In the genomic region with DNA sequence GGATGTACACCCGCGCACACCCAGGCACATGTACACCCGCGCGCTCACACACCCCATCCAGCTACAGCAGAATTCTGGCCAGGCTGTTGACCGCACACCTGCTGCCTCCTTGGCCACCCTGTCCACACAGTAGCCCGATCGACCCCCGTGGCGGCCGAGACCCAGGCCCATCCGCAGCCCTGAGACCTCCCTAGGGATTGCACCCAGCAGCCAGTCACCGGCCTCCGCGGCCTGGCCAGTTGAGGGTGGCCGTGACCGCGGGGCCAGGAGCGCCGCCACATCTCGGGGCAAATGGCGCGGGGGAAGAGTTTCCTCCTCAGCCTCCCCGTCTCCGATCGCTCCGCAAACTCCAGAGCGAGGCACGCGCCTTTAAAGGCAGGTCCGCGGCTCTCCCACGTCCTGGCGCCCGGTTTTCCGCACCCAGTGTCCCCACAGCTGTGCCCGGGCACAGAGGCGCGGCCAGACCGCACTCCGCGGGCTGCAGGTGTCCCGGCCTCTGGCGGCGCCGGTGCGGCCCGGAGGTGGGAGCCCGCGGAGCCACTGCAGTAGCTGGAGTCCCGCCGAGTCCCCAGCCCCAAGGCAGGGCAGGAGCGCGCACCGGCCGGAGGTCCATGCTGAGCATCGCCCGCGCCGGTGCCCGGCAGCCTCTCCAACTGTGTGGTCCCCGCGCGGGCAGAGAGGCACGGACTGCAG, we compare ENCODE assay signal across 10 cellular contexts. TPM values are rescaled to one million over a fixed set of nuclear protein-coding genes. Genes with fewer than 3 reads are reported as not detected.
A peak's percentile ranks its signal among the peaks of the same experiment; 100 is the strongest.
DNase-seq lines count a peak whose midpoint lies in the region; TF ChIP-seq lines count a peak whose summit lies in the region.
"Had no signal": no experiment of that assay in that cellular context is flagged by ENCODE, and none has a peak within 500 bp of the region (broad histone marks: within the 10 kb centered on the region; RNA-seq: fewer than 3 reads in every experiment).

No MANE protein-coding gene starts in this region.

- DNase-seq in DMS 273 (lab: John Stamatoyannopoulos, UW; ENCODE audit: unreplicated experiment) = peak; percentile 13
- DNase-seq in DMS 273 treated with DMSO at 0.1 percent for 48 hours (lab: John Stamatoyannopoulos, UW) = no peak
- DNase-seq in cerebellar cortex (ENCODE audit: low spot score) = peak; percentile 18
- DNase-seq in stomach = no peak
- no peak for DNase-seq in OCI-LY7 (ENCODE audit: low spot score)
- DNase-seq in stimulated activated CD8-positive, alpha-beta memory T cell treated with anti-CD3 and anti-CD28 coated beads, Interleukin-4, amount 100 ng/mL, for 48 hours = no peak
- no peak for DNase-seq in epidermal melanocyte (ENCODE audit: insufficient read length, low spot score)

- no peak for TF ChIP-seq EP300 in stomach (IDR thresholded peaks at IDR 0.05)

- H3K9me2 ChIP-seq in OCI-LY7 (ENCODE audit: insufficient read depth, low read length) = no peaks in the 10 kb centered on the region

- POLR2A ChIA-PET in OCI-LY7 (lab: Charles Lee) = no interaction called here

- no peak for TF ChIP-seq POLR2A in stomach (IDR thresholded peaks at IDR 0.05)

- no peak overlapping the region for H3K4me2 ChIP-seq in OCI-LY7 (ENCODE audit: low read length)

- H3K27ac ChIP-seq in liver (ENCODE audit: low read depth in 1 of 2, low read length in 2 of 2) = no peak overlapping the region
- peak overlapping the region in 1 of 5 donors; percentile 49 for H3K27ac ChIP-seq in stomach
- H3K27ac ChIP-seq in OCI-LY7 (ENCODE audit: low read depth, low read length, poor library complexity, severe bottlenecking) = no peak overlapping the region
- H3K27ac ChIP-seq: 22Rv1 had no signal

- H3K27me3 ChIP-seq in liver (ENCODE audit: control insufficient read depth in 4 of 4, insufficient read depth in 4 of 4, low read length in 3 of 4) (peaks cover 0 to 13% (median 2%) of the 10 kb centered on the region in 4 donors), stomach (peaks cover 13 to 45% (median 24%) of the 10 kb centered on the region in 3 donors)

- TF ChIP-seq CTCF in liver (IDR thresholded peaks at IDR 0.05; ENCODE audit: low read depth, low read length, missing input control) = no peak
- TF ChIP-seq CTCF in stomach (IDR thresholded peaks at IDR 0.05) = no peak
- no peak for TF ChIP-seq CTCF in OCI-LY7 (conservative IDR thresholded peaks at IDR 0.05; ENCODE audit: low read length)

- H3K9ac ChIP-seq in liver (ENCODE audit: low read depth in 1 of 2, low read length in 2 of 2) = no peak overlapping the region

- H2AFZ ChIP-seq in OCI-LY7 (ENCODE audit: low read length) = no peak overlapping the region

- H3K36me3 ChIP-seq in liver (ENCODE audit: control insufficient read depth in 4 of 4, insufficient read depth in 3 of 4, low read depth in 1 of 4, low read length in 3 of 4) (no peaks in the 10 kb centered on the region), stomach (no peaks in the 10 kb centered on the region), OCI-LY7 (ENCODE audit: insufficient read depth, low read length) (no peaks in the 10 kb centered on the region)

- H3K4me1 ChIP-seq in liver (ENCODE audit: control insufficient read depth in 4 of 4, insufficient read depth in 4 of 4, low read length in 3 of 4) (peaks cover 11 to 35% (median 23%) of the 10 kb centered on the region in 4 donors), stomach (peaks cover 15 to 35% (median 22%) of the 10 kb centered on the region in 4 donors), OCI-LY7 (ENCODE audit: insufficient read depth, low read length, poor library complexity, severe bottlenecking) (no peaks in the 10 kb centered on the region)

- TF ChIP-seq RAD21 in liver (IDR thresholded peaks at IDR 0.05) = no peak

- H3K9me3 ChIP-seq in liver (ENCODE audit: control insufficient read depth in 4 of 4, low read length in 3 of 4) (no peaks in the 10 kb centered on the region), stomach (no peaks in the 10 kb centered on the region), OCI-LY7 (ENCODE audit: low read length) (no peaks in the 10 kb centered on the region)

- WGBS in liver = 12% methylated on average over 65 of the region's 65 CpGs
- 8 to 18% (median 9%) methylated on average over 26 to 65 of the region's 65 CpGs for WGBS in stomach, 5 donors

- BruUV-seq in OCI-LY7 (replicated peaks; lab: Mats Ljungman, UMichigan) = no TSS peak

- no peaks in the 10 kb centered on the region for H4K20me1 ChIP-seq in OCI-LY7 (ENCODE audit: insufficient read depth, low read length)

- H3K79me2 ChIP-seq in OCI-LY7 (ENCODE audit: insufficient read depth, low read depth, low read length) = no peaks in the 10 kb centered on the region

- intact Hi-C loops in stomach (cut with DNase I; ENCODE audit: low total_unique reads) (loop anchor here (5.0 kb wide), 1 partner anchor 258 kb away; no protein-coding TSS in a partner anchor), OCI-LY7 (cut with micrococcal nuclease; ENCODE audit: unreplicated experiment) (no loop called here)

- H3K4me3 ChIP-seq in liver (ENCODE audit: low read depth in 1 of 3, low read length in 3 of 3) (peak overlapping the region in 2 of 3 donors; percentile 2 to 45), stomach (peak overlapping the region; percentile 34 to 46 (median 36)), OCI-LY7 (ENCODE audit: low read depth, low read length, poor library complexity, severe bottlenecking) (no peak overlapping the region)

- CTCF ChIA-PET in OCI-LY7 (lab: Charles Lee; ENCODE audit: unreplicated experiment) = no interaction called here

TF ChIP-seq in liver, 16 proteins besides CTCF, POLR2A, EP300 and RAD21:
- TF ChIP-seq, protein P1, sequence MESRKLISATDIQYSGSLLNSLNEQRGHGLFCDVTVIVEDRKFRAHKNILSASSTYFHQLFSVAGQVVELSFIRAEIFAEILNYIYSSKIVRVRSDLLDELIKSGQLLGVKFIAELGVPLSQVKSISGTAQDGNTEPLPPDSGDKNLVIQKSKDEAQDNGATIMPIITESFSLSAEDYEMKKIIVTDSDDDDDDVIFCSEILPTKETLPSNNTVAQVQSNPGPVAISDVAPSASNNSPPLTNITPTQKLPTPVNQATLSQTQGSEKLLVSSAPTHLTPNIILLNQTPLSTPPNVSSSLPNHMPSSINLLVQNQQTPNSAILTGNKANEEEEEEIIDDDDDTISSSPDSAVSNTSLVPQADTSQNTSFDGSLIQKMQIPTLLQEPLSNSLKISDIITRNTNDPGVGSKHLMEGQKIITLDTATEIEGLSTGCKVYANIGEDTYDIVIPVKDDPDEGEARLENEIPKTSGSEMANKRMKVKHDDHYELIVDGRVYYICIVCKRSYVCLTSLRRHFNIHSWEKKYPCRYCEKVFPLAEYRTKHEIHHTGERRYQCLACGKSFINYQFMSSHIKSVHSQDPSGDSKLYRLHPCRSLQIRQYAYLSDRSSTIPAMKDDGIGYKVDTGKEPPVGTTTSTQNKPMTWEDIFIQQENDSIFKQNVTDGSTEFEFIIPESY (IDR thresholded peaks at IDR 0.05) = no peak
- TF ChIP-seq GABPA (IDR thresholded peaks at IDR 0.05 in 1 of 2, conservative IDR thresholded peaks at IDR 0.05 in 1 of 2) = no peak
- no peak for TF ChIP-seq EGR1 (IDR thresholded peaks at IDR 0.05; ENCODE audit: low read depth in 2 of 2)
- TF ChIP-seq YY1 (IDR thresholded peaks at IDR 0.05) = no peak
- TF ChIP-seq, protein P2, sequence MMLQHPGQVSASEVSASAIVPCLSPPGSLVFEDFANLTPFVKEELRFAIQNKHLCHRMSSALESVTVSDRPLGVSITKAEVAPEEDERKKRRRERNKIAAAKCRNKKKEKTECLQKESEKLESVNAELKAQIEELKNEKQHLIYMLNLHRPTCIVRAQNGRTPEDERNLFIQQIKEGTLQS (IDR thresholded peaks at IDR 0.05) = no peak
- TF ChIP-seq HNF4G (IDR thresholded peaks at IDR 0.05) = no peak
- no peak for TF ChIP-seq FOXA1 (IDR thresholded peaks at IDR 0.05)

RNA-seq across cellular contexts. Expression of a gene that starts 0.6 kb away (rescaled TPM):
- total RNA-seq in liver (under 1 TPM; under 0.01 to 0.84 TPM), stomach (10 to 100 TPM in 1 of 5 donors, under 1 TPM in 1, not detected in 3; 0.29 to 12.7 TPM), OCI-LY7 (2022) (not detected in 2 replicates)
- polyA plus RNA-seq in liver (not detected), stomach (not detected)
- not detected in 2 replicates for total RNA-seq in OCI-LY7 (2014; rRNA removed; shearing (Covaris generic))
- total RNA-seq: activated T-helper 1 cell treated with anti-CD3 and anti-CD28 coated beads, Interleukin-12 subunit alpha, Interleukin-12 subunit beta, Interleukin-2, Interleukin-4 antibody, amounts not matched to agents 30 ng/mL and 10 ng/mL and 1 ng/mL, durations not matched to agents 14 hours and 24 hours and 36 hours had no signal

Comparison
In these comparisons a context has a peak if more than half of its experiments do, and no peak if none do; other contexts are left out.
1. DNase-seq: peak in DMS 273 (single experiment) and cerebellar cortex (single experiment); none in DMS 273 treated with DMSO at 0.1 percent for 48 hours (single experiment), stomach (single experiment), OCI-LY7 (single experiment), stimulated activated CD8-positive, alpha-beta memory T cell treated with anti-CD3 and anti-CD28 coated beads, Interleukin-4, amount 100 ng/mL, for 48 hours (single experiment) and epidermal melanocyte (single experiment).